11 cellular contexts compared by ENCODE assay signal in the genomic region with DNA sequence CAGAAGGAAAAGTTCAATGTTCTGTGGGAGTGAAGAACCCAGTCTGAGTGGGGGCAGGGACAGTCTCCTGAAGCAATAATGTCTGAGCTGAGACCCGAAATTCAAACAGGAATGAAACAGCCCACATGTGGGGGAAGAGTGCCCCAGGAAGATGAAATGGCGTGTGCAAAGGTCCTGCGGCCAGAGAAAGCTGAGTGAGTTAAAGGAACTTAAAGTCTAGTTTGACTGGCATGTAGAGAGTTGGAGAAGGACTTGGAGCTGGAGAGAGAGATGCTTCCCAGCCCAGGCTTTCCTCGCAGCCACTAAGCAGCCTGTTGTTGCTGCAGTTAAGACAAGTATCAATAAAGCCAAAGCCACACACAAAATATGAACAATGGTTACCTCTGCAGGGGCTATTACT. TPM values are rescaled to one million over a fixed set of nuclear protein-coding genes. Genes with fewer than 3 reads are reported as not detected.
"Had no signal": no experiment of that assay in that cellular context is flagged by ENCODE, and none has a peak within 500 bp of the region (broad histone marks: within the 10 kb centered on the region; RNA-seq: fewer than 3 reads in every experiment).

No MANE protein-coding gene starts in this region.

- H3K27ac ChIP-seq: GM23248, KMS-11 had no signal

- H2AFZ ChIP-seq: GM23248 had no signal

- FAIRE-seq: H54, HTR-8/SVneo had no signal

- H3K9me3 Mint-ChIP-seq: H9, HFFc6 had no signal

- DNase-seq: GM23248, GOT3, H9, HCEC 1CT, HFFc6, IMR-90, KBM-7 had no signal

- H3K4me2 ChIP-seq: KMS-11 had no signal

- H3K4me3 Mint-ChIP-seq: H9, HFFc6 had no signal

- H3K4me3 ChIP-seq: GM23248 had no signal

- H3K27ac Mint-ChIP-seq: H9, HFFc6 had no signal

- H3K9ac ChIP-seq: GM23248, KMS-11 had no signal

RNA-seq across cellular contexts. Expression of a gene that starts 38.0 kb away (rescaled TPM):
- total RNA-seq: HT-29 had no signal
